In genomic region chr13:36674337-36675212, GRCh38 we compare ENCODE assay signal across 11 cellular contexts. TPM values are rescaled to one million over a fixed set of nuclear protein-coding genes. Genes with fewer than 3 reads are reported as not detected.
DNase-seq lines count a peak whose midpoint lies in the region; ATAC-seq, FAIRE-seq and TF ChIP-seq lines count a peak whose summit lies in the region.
"Had no signal": no experiment of that assay in that cellular context is flagged by ENCODE, and none has a peak within 500 bp of the region (broad histone marks: within the 10 kb centered on the region; RNA-seq: fewer than 3 reads in every experiment).

No MANE protein-coding gene starts in this region.

- dilution Hi-C loops in endothelial cell of umbilical vein (cut with MboI; ENCODE audit: extremely low pct_ligation_motif_present, low sequenced_read_pairs): no loop called here

- H3K79me2 ChIP-seq in endothelial cell of umbilical vein (ENCODE audit: control insufficient read depth, insufficient read depth, low read length): no peaks in the 10 kb centered on the region

- no peak for FAIRE-seq in endothelial cell of umbilical vein (lab: Jason Lieb, UNC)

- no peak overlapping the region for H3K4me3 Mint-ChIP-seq in activated naive CD8-positive, alpha-beta T cell treated with anti-CD3 and anti-CD28 coated beads, Interleukin-2, amount 50 U/mL, for 24 hours
- H3K4me3 Mint-ChIP-seq in activated naive CD8-positive, alpha-beta T cell treated with anti-CD3 and anti-CD28 coated beads for 36 hours: no peak overlapping the region
- H3K4me3 Mint-ChIP-seq in mesothelial cell of epicardium: peak overlapping the region; percentile 82
- H3K4me3 Mint-ChIP-seq: activated T-cell treated with anti-CD3 and anti-CD28 coated beads, Interleukin-2, amount 50 U/mL, for 24 hours had no signal

- CTCF ChIA-PET in endothelial cell of umbilical vein (lab: Charles Lee): no interaction called here

- peaks cover 8% of the 10 kb centered on the region for H3K4me1 ChIP-seq in endothelial cell of umbilical vein (ENCODE audit: control insufficient read depth, extremely low read depth, insufficient read depth, low read length)
- H3K4me1 ChIP-seq in upper lobe of right lung: no peaks in the 10 kb centered on the region

- H3K36me3 ChIP-seq in endothelial cell of umbilical vein (ENCODE audit: control insufficient read depth in 2 of 2, extremely low read depth in 1 of 2, insufficient read depth in 2 of 2, low read length in 2 of 2): no peaks in the 10 kb centered on the region
- H3K36me3 ChIP-seq in upper lobe of right lung: no peaks in the 10 kb centered on the region

- H3K27ac ChIP-seq in endothelial cell of umbilical vein (ENCODE audit: insufficient read depth, low read depth, low read length) (no peak overlapping the region), upper lobe of right lung (no peak overlapping the region)

- H3K9me1 ChIP-seq in endothelial cell of umbilical vein (replicated peaks; ENCODE audit: control insufficient read depth, extremely low read depth, insufficient read depth, low read length): no peaks in the 10 kb centered on the region

- H3K4me2 ChIP-seq in endothelial cell of umbilical vein (ENCODE audit: insufficient read depth, low read length): peak overlapping the region; percentile 46

- no peak overlapping the region for H3K9ac ChIP-seq in endothelial cell of umbilical vein (replicated peaks; ENCODE audit: extremely low read depth, insufficient read depth, low read length)

- DNase-seq in activated naive CD8-positive, alpha-beta T cell treated with anti-CD3 and anti-CD28 coated beads, Interleukin-2, amount 50 U/mL, for 24 hours: no peak
- no peak for DNase-seq in activated naive CD8-positive, alpha-beta T cell treated with anti-CD3 and anti-CD28 coated beads for 36 hours
- DNase-seq in endothelial cell of umbilical vein (ENCODE audit: low read depth, low spot score) (no peak), mesothelial cell of epicardium (ENCODE audit: low spot score in 2 of 2, unreplicated experiment in 2 of 2) (no peak), upper lobe of right lung (no peak), iPS-NIHi11 (ENCODE audit: low spot score) (no peak), COR-L47 (lab: John Stamatoyannopoulos, UW) (no peak)
- DNase-seq: activated T-cell treated with anti-CD3 and anti-CD28 coated beads, Interleukin-2, amount 50 U/mL, for 24 hours; cerebellar nuclear complex had no signal

- no peaks in the 10 kb centered on the region for H3K36me3 Mint-ChIP-seq in activated naive CD8-positive, alpha-beta T cell treated with anti-CD3 and anti-CD28 coated beads, Interleukin-2, amount 50 U/mL, for 24 hours (ENCODE audit: low read depth)
- peaks cover 2% of the 10 kb centered on the region for H3K36me3 Mint-ChIP-seq in activated naive CD8-positive, alpha-beta T cell treated with anti-CD3 and anti-CD28 coated beads for 36 hours
- no peaks in the 10 kb centered on the region for H3K36me3 Mint-ChIP-seq in mesothelial cell of epicardium

- H3K27ac Mint-ChIP-seq in activated naive CD8-positive, alpha-beta T cell treated with anti-CD3 and anti-CD28 coated beads, Interleukin-2, amount 50 U/mL, for 24 hours: no peak overlapping the region
- H3K27ac Mint-ChIP-seq in activated naive CD8-positive, alpha-beta T cell treated with anti-CD3 and anti-CD28 coated beads for 36 hours: no peak overlapping the region
- H3K27ac Mint-ChIP-seq in mesothelial cell of epicardium: peak overlapping the region; percentile 7
- H3K27ac Mint-ChIP-seq: activated T-cell treated with anti-CD3 and anti-CD28 coated beads, Interleukin-2, amount 50 U/mL, for 24 hours had no signal

- peaks cover 35% of the 10 kb centered on the region for H3K27me3 Mint-ChIP-seq in activated naive CD8-positive, alpha-beta T cell treated with anti-CD3 and anti-CD28 coated beads, Interleukin-2, amount 50 U/mL, for 24 hours
- peaks cover 55% of the 10 kb centered on the region for H3K27me3 Mint-ChIP-seq in activated naive CD8-positive, alpha-beta T cell treated with anti-CD3 and anti-CD28 coated beads for 36 hours
- peaks cover 83% of the 10 kb centered on the region for H3K27me3 Mint-ChIP-seq in mesothelial cell of epicardium (ENCODE audit: low read depth)

- H3K9me3 Mint-ChIP-seq in activated naive CD8-positive, alpha-beta T cell treated with anti-CD3 and anti-CD28 coated beads, Interleukin-2, amount 50 U/mL, for 24 hours: peaks cover 3% of the 10 kb centered on the region
- peaks cover 2% of the 10 kb centered on the region for H3K9me3 Mint-ChIP-seq in activated naive CD8-positive, alpha-beta T cell treated with anti-CD3 and anti-CD28 coated beads for 36 hours
- H3K9me3 Mint-ChIP-seq in mesothelial cell of epicardium: peaks cover 4% of the 10 kb centered on the region

- peaks cover 26 to 52% of the 10 kb centered on the region in 2 experiments for H3K27me3 ChIP-seq in endothelial cell of umbilical vein (ENCODE audit: control insufficient read depth in 2 of 2, insufficient read depth in 2 of 2, low read length in 2 of 2)
- peaks cover 41% of the 10 kb centered on the region for H3K27me3 ChIP-seq in upper lobe of right lung

- TF ChIP-seq POLR2A in endothelial cell of umbilical vein (IDR thresholded peaks at IDR 0.05; ENCODE audit: low read depth, low read length): no peak

- H3K4me1 Mint-ChIP-seq in activated naive CD8-positive, alpha-beta T cell treated with anti-CD3 and anti-CD28 coated beads, Interleukin-2, amount 50 U/mL, for 24 hours: no peaks in the 10 kb centered on the region
- peaks cover 2% of the 10 kb centered on the region for H3K4me1 Mint-ChIP-seq in activated naive CD8-positive, alpha-beta T cell treated with anti-CD3 and anti-CD28 coated beads for 36 hours
- H3K4me1 Mint-ChIP-seq in mesothelial cell of epicardium: peaks cover 14% of the 10 kb centered on the region

- peak overlapping the region; percentile 20 for H2AFZ ChIP-seq in endothelial cell of umbilical vein (ENCODE audit: low read depth, low read length)

- POLR2A ChIA-PET in endothelial cell of umbilical vein (lab: Charles Lee): no interaction called here

- intact Hi-C loops in endothelial cell of umbilical vein (cut with micrococcal nuclease) (no loop called here), upper lobe of right lung (cut with DNase I) (no loop called here)

- TF ChIP-seq CTCF in endothelial cell of umbilical vein (IDR thresholded peaks at IDR 0.05; ENCODE audit: extremely low read depth in 1 of 2, insufficient read depth in 1 of 2, low read depth in 1 of 2, low read length in 2 of 2) (no peak), mesothelial cell of epicardium (IDR thresholded peaks at IDR 0.05; ENCODE audit: unreplicated experiment) (no peak), upper lobe of right lung (IDR thresholded peaks at IDR 0.05) (no peak)

- BruUV-seq in endothelial cell of umbilical vein (replicated peaks; lab: Mats Ljungman, UMichigan): no TSS peak

- H3K4me3 ChIP-seq in endothelial cell of umbilical vein (replicated peaks in 1 of 3; ENCODE audit: insufficient read depth in 1 of 3, low read depth in 1 of 3, low read length in 3 of 3): no peak overlapping the region
- H3K4me3 ChIP-seq in upper lobe of right lung: peak overlapping the region; percentile 31

- no peaks in the 10 kb centered on the region for H3K9me3 ChIP-seq in endothelial cell of umbilical vein (replicated peaks; ENCODE audit: control insufficient read depth, insufficient read depth, low read length)
- H3K9me3 ChIP-seq in upper lobe of right lung: no peaks in the 10 kb centered on the region

- H4K20me1 ChIP-seq in endothelial cell of umbilical vein (replicated peaks; ENCODE audit: control insufficient read depth, extremely low read depth, insufficient read depth, low read length): no peaks in the 10 kb centered on the region

- ATAC-seq in activated naive CD8-positive, alpha-beta T cell treated with anti-CD3 and anti-CD28 coated beads, Interleukin-2, amount 50 U/mL, for 24 hours: peak; percentile 28
- ATAC-seq in upper lobe of right lung (peak; percentile 42), HG02642 (IDR thresholded peaks at IDR 0.05; ENCODE audit: poor library complexity, unreplicated experiment) (no peak)

TF ChIP-seq in endothelial cell of umbilical vein, 7 proteins besides CTCF, POLR2A, EP300 and RAD21:
- TF ChIP-seq GATA2 (IDR thresholded peaks at IDR 0.05; ENCODE audit: insufficient read depth, insufficient read length, low read depth, low read length) (no peak), EZH2 (IDR thresholded peaks at IDR 0.05; ENCODE audit: borderline replicate concordance, low read depth, low read length, severe bottlenecking) (peak; percentile 36), FOS (IDR thresholded peaks at IDR 0.05; ENCODE audit: borderline replicate concordance, insufficient read depth, low read length) (no peak), MAX (IDR thresholded peaks at IDR 0.05; ENCODE audit: insufficient read depth, insufficient read length) (no peak)
TF ChIP-seq in endothelial cell of umbilical vein: peak in this region for 1.

RNA-seq across cellular contexts. Expression of gene SERTM1, which starts 0.8 kb away (rescaled TPM):
- total RNA-seq in activated naive CD8-positive, alpha-beta T cell treated with anti-CD3 and anti-CD28 coated beads for 36 hours: not detected
- total RNA-seq in endothelial cell of umbilical vein: not detected in 2 replicates
- polyA plus RNA-seq in endothelial cell of umbilical vein: 0.06 TPM in 1 of 2 replicates, not detected in the other
- polyA plus RNA-seq in endothelial cell of umbilical vein (2011; cell fraction: cytosol; rRNA removed): 0.03 TPM in 1 of 2 replicates, not detected in the other
- polyA plus RNA-seq in endothelial cell of umbilical vein (2011; cell fraction: nucleus; rRNA removed): not detected in 2 replicates
- polyA plus RNA-seq in endothelial cell of umbilical vein (2012): 0.14 and 0.16 TPM in 2 replicates
- not detected in 2 replicates for polyA minus RNA-seq in endothelial cell of umbilical vein
- polyA minus RNA-seq in endothelial cell of umbilical vein (2011; cell fraction: cytosol; rRNA and poly(A)+ RNA removed): not detected
- not detected in 2 replicates for polyA minus RNA-seq in endothelial cell of umbilical vein (2011; cell fraction: nucleus; rRNA and poly(A)+ RNA removed)
- total RNA-seq in mesothelial cell of epicardium: 2.5 to 3.1 TPM (median 2.6 TPM) in 3 replicates
- 5.9 TPM for total RNA-seq in upper lobe of right lung
- total RNA-seq: myocyte had no signal
